24 cellular contexts compared by ENCODE assay signal in the genomic region with DNA sequence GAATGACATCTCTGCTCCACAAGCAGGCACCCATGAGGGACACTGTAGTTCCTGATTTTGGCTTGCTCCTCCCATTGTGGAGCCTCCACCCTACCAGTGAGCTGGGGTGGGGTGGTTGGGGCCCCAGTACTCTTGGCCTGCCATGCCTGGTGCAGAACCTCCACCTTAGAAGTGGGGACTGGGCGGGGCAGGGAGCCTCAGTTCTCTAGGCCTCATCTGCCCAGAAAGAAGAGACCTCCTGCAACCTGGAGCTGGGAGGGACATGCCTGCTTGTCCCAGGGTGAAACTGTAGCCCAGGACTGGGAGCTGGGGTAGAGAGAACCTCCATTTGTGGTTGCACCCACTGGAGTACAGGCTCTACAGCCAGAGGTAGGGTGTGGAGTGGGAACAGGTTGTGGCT. TPM values are rescaled to one million over a fixed set of nuclear protein-coding genes. Genes with fewer than 3 reads are reported as not detected.
DNase-seq lines count a peak whose midpoint lies in the region; ATAC-seq, FAIRE-seq and TF ChIP-seq lines count a peak whose summit lies in the region.
"Had no signal": no experiment of that assay in that cellular context is flagged by ENCODE, and none has a peak within 500 bp of the region (broad histone marks: within the 10 kb centered on the region; RNA-seq: fewer than 3 reads in every experiment).

No MANE protein-coding gene starts in this region.

- no peak overlapping the region for H3K27ac Mint-ChIP-seq in activated T-helper 17 cell treated with anti-CD3 and anti-CD28 coated beads, Interleukin-2, amount 50 U/mL, for 72 hours
- H3K27ac Mint-ChIP-seq: CD4-positive, alpha-beta T cell had no signal

- H4K20me1 ChIP-seq in HepG2 (ENCODE audit: insufficient read depth, low read length): no peaks in the 10 kb centered on the region
- H4K20me1 ChIP-seq: BLaER1 had no signal

- H3K36me3 ChIP-seq in right lobe of liver (no peaks in the 10 kb centered on the region), HepG2 (replicated peaks in 1 of 2; ENCODE audit: control insufficient read depth in 1 of 2, insufficient read depth in 2 of 2, low read length in 2 of 2) (no peaks in the 10 kb centered on the region)
- H3K36me3 ChIP-seq: BLaER1, SJCRH30 had no signal

- no peak overlapping the region for H2AFZ ChIP-seq in HepG2 (ENCODE audit: low read length)

- in situ Hi-C loops in HepG2 (cut with HindIII; ENCODE audit: extremely low pct_ligation_motif_present, low pct_unique_long_range_greater_than_20kb): loop anchor here (25.0 kb wide), 1 partner anchor 415 kb away; no protein-coding TSS in a partner anchor

- no peak overlapping the region for H3K27ac ChIP-seq in right lobe of liver
- H3K27ac ChIP-seq in HepG2 (ENCODE audit: extremely low read length, insufficient read depth, low read length): no peak overlapping the region
- H3K27ac ChIP-seq: 22Rv1, BLaER1, RWPE1, SJCRH30 had no signal

- H3K9ac ChIP-seq in HepG2 (ENCODE audit: insufficient read depth, low read depth, low read length): no peak overlapping the region
- H3K9ac ChIP-seq: BLaER1 had no signal

- TF ChIP-seq POLR2A in right lobe of liver (IDR thresholded peaks at IDR 0.05) (no peak), HepG2 (IDR thresholded peaks at IDR 0.05; ENCODE audit: insufficient read depth in 1 of 2, low read depth in 2 of 2, low read length in 2 of 2) (no peak)

- TF ChIP-seq CTCF in right lobe of liver (IDR thresholded peaks at IDR 0.05): no peak
- no peak for TF ChIP-seq CTCF in HepG2 (CRISPR knock-in tag; IDR thresholded peaks at IDR 0.05)

- H3K27me3 Mint-ChIP-seq in activated T-helper 17 cell treated with anti-CD3 and anti-CD28 coated beads, Interleukin-2, amount 50 U/mL, for 72 hours: no peaks in the 10 kb centered on the region

- TF ChIP-seq RAD21 in HepG2 (CRISPR knock-in tag; IDR thresholded peaks at IDR 0.05): no peak

- peak; percentile 17 for DNase-seq in activated CD4-positive, CD25-positive, alpha-beta regulatory T cell treated with anti-CD3 and anti-CD28 coated beads, Interleukin-2, amount 50 U/mL, for 72 hours
- no peak for DNase-seq in activated CD4-positive, CD25-positive, alpha-beta regulatory T cell (lab: John Stamatoyannopoulos, UW)
- DNase-seq in right lobe of liver (peak; percentile 2 to 29 (median 21)), HepG2 (ENCODE audit: low spot score) (no peak), mesenteric fat pad (ENCODE audit: low spot score) (peak; percentile 64), islet precursor cell (no peak), amniotic stem cell (lab: John Stamatoyannopoulos, UW) (no peak)
- DNase-seq: ACHN; CD4-positive, alpha-beta T cell; COR-L47; DMS79; Karpas-422; NCI-H1048; NCI-H1417 treated with DMSO at 0.1 percent for 48 hours; NCI-H187 treated with DMSO at 0.1 percent for 48 hours; NCI-H2227 treated with DMSO at 0.1 percent for 48 hours; NCI-H510A; NCI-H748 treated with DMSO at 0.1 percent for 48 hours; SJCRH30 had no signal

- no TSS peak for BruUV-seq in HepG2 (replicated peaks; lab: Mats Ljungman, UMichigan)

- H3K4me1 ChIP-seq in right lobe of liver: no peaks in the 10 kb centered on the region
- H3K4me1 ChIP-seq in HepG2 (ENCODE audit: insufficient read depth, low read length): no peaks in the 10 kb centered on the region
- H3K4me1 ChIP-seq: BLaER1, SJCRH30 had no signal

- H3K4me1 Mint-ChIP-seq in activated T-helper 17 cell treated with anti-CD3 and anti-CD28 coated beads, Interleukin-2, amount 50 U/mL, for 72 hours: no peaks in the 10 kb centered on the region

- no peaks in the 10 kb centered on the region for H3K9me3 ChIP-seq in right lobe of liver
- H3K9me3 ChIP-seq in HepG2 (ENCODE audit: low read length): no peaks in the 10 kb centered on the region
- H3K9me3 ChIP-seq: BLaER1, SJCRH30 had no signal

- no CpG with 5 or more reads among the region's 1 CpG for WGBS in right lobe of liver (ENCODE audit: insufficient coverage, low coverage, low lambda C conversion rate, missing lambda C conversion rate)
- WGBS in HepG2 (ENCODE audit: low lambda C conversion rate): no CpG with 5 or more reads among the region's 1 CpG

- CTCF ChIA-PET in HepG2 (lab: Yijun Ruan, JAX; ENCODE audit: low intra/inter-chr PET ratio, low total read pairs): no interaction called here

- TF ChIP-seq EP300 in HepG2 (IDR thresholded peaks at IDR 0.05; ENCODE audit: low read depth in 2 of 2, low read length in 2 of 2) (no peak), HepG2 (CRISPR knock-in tag; IDR thresholded peaks at IDR 0.05; ENCODE audit: borderline replicate concordance) (no peak)

- H3K9me3 Mint-ChIP-seq in activated T-helper 17 cell treated with anti-CD3 and anti-CD28 coated beads, Interleukin-2, amount 50 U/mL, for 72 hours: no peaks in the 10 kb centered on the region
- H3K9me3 Mint-ChIP-seq: CD4-positive, alpha-beta T cell had no signal

- no peak overlapping the region for H3K4me3 Mint-ChIP-seq in activated T-helper 17 cell treated with anti-CD3 and anti-CD28 coated beads, Interleukin-2, amount 50 U/mL, for 72 hours
- H3K4me3 Mint-ChIP-seq: CD4-positive, alpha-beta T cell had no signal

- FAIRE-seq in HepG2 (lab: Jason Lieb, UNC): no peak
- FAIRE-seq: H54 had no signal

- no peaks in the 10 kb centered on the region for H3K36me3 Mint-ChIP-seq in activated T-helper 17 cell treated with anti-CD3 and anti-CD28 coated beads, Interleukin-2, amount 50 U/mL, for 72 hours (ENCODE audit: low read depth)

- H3K4me2 ChIP-seq in HepG2 (ENCODE audit: low read depth, low read length): no peak overlapping the region
- H3K4me2 ChIP-seq: BLaER1 had no signal

- no peaks in the 10 kb centered on the region for H3K27me3 ChIP-seq in right lobe of liver
- H3K27me3 ChIP-seq in HepG2 (ENCODE audit: control insufficient read depth in 1 of 2, insufficient read depth in 2 of 2, low read length in 2 of 2): peaks cover 0 to 6% of the 10 kb centered on the region in 2 experiments; a peak in 2 of 5 replicates
- H3K27me3 ChIP-seq: BLaER1 had no signal

- intact Hi-C loops in right lobe of liver (cut with DNase I) (no loop called here), HepG2 (cut with micrococcal nuclease; ENCODE audit: unreplicated experiment) (no loop called here)

- ATAC-seq in right lobe of liver (no peak), HepG2 (no peak)
- ATAC-seq in activated T-helper 17 cell treated with anti-CD3 and anti-CD28 coated beads, Interleukin-2, amount 50 U/mL, for 72 hours (replicated peaks): no peak

- H3K4me3 ChIP-seq in right lobe of liver: no peak overlapping the region
- no peak overlapping the region for H3K4me3 ChIP-seq in HepG2 (replicated peaks in 1 of 3; ENCODE audit: insufficient read depth in 1 of 3, low read depth in 2 of 3, low read length in 3 of 3)
- H3K4me3 ChIP-seq: BLaER1, SJCRH30 had no signal

- H3K79me2 ChIP-seq in HepG2 (ENCODE audit: insufficient read depth, low read length): no peaks in the 10 kb centered on the region

- POLR2A ChIA-PET in HepG2 (lab: Yijun Ruan, JAX): no interaction called here

TF ChIP-seq in HepG2, 621 proteins besides CTCF, POLR2A, EP300 and RAD21 (continues in another document):
- TF ChIP-seq ELK4 (CRISPR knock-in tag; IDR thresholded peaks at IDR 0.05; ENCODE audit: borderline replicate concordance) (no peak), SNRNP70 (IDR thresholded peaks at IDR 0.05; ENCODE audit: low read depth, low read length) (no peak), MTF2 (CRISPR knock-in tag; IDR thresholded peaks at IDR 0.05; ENCODE audit: borderline replicate concordance) (no peak), SRY (CRISPR knock-in tag; IDR thresholded peaks at IDR 0.05) (no peak), MYC (CRISPR knock-in tag; IDR thresholded peaks at IDR 0.05; ENCODE audit: borderline replicate concordance) (no peak)

RNA-seq across cellular contexts. Expression of gene RAMP3, which starts 14.4 kb away (rescaled TPM):
- total RNA-seq in right lobe of liver (10 to 100 TPM in 4 of 6 experiments, 1 to 10 TPM in 2; 3.6 to 25.9 (median 23.4) TPM), HepG2 (2016; rRNA removed; fragmentation: Illumina TruSeq; extraction: Trizol) (not detected in 2 replicates), mesenteric fat pad (49.2 TPM)
- total RNA-seq in HepG2 (2016; cell fraction: cytosol; rRNA removed; fragmentation: Illumina TruSeq; extraction: Trizol; ENCODE audit: low read depth): not detected in 2 replicates
- total RNA-seq in HepG2 (2016; cell fraction: insoluble cytoplasmic fraction; rRNA removed; fragmentation: Illumina TruSeq; extraction: Trizol): not detected in 2 replicates
- total RNA-seq in HepG2 (2016; cell fraction: membrane; rRNA removed; fragmentation: Illumina TruSeq; extraction: Trizol): not detected in 2 replicates
- not detected in 2 replicates for total RNA-seq in HepG2 (2016; cell fraction: nucleus; rRNA removed; fragmentation: Illumina TruSeq; extraction: Trizol)
- not detected in 2 replicates for polyA plus RNA-seq in HepG2 (2011; rRNA removed)
- polyA plus RNA-seq in HepG2 (2011; cell fraction: cytosol; rRNA removed): not detected in 2 replicates
- polyA plus RNA-seq in HepG2 (2011; cell fraction: nucleus; rRNA removed): not detected in 2 replicates
- not detected in 2 replicates for polyA plus RNA-seq in HepG2 (2012)
- not detected in 2 replicates for polyA plus RNA-seq in HepG2 (2016; cell fraction: cytosol; fragmentation: Illumina TruSeq; extraction: Trizol; ENCODE audit: low read depth)
- polyA plus RNA-seq in HepG2 (2016; cell fraction: insoluble cytoplasmic fraction; fragmentation: Illumina TruSeq; extraction: Trizol; ENCODE audit: low read depth): not detected in 2 replicates
- polyA plus RNA-seq in HepG2 (2016; cell fraction: membrane; fragmentation: Illumina TruSeq; extraction: Trizol; ENCODE audit: low read depth): not detected in 2 replicates
- polyA plus RNA-seq in HepG2 (2016; cell fraction: nucleus; fragmentation: Illumina TruSeq; extraction: Trizol; ENCODE audit: insufficient read depth, low read depth): not detected in 2 replicates
- polyA minus RNA-seq in HepG2 (2011; rRNA and poly(A)+ RNA removed; ENCODE audit: low replicate concordance): not detected in 2 replicates
- not detected in 2 replicates for polyA minus RNA-seq in HepG2 (2011; cell fraction: cytosol; rRNA and poly(A)+ RNA removed)
- not detected in 2 replicates for polyA minus RNA-seq in HepG2 (2011; cell fraction: nucleus; rRNA and poly(A)+ RNA removed)
- total RNA-seq in activated T-helper 17 cell treated with anti-CD3 and anti-CD28 coated beads, Interleukin-2, amount 50 U/mL, for 72 hours: not detected
- total RNA-seq: CD4-positive, alpha-beta T cell; SJCRH30 had no signal

Comparison
In these comparisons a context has a peak if more than half of its experiments do, and no peak if none do; other contexts are left out.
1. DNase-seq: peak in activated CD4-positive, CD25-positive, alpha-beta regulatory T cell treated with anti-CD3 and anti-CD28 coated beads, Interleukin-2, amount 50 U/mL, for 72 hours (single experiment), right lobe of liver (3 of 3) and mesenteric fat pad (single experiment); none in activated CD4-positive, CD25-positive, alpha-beta regulatory T cell (0 of 4), HepG2 (single experiment), islet precursor cell (single experiment) and amniotic stem cell (single experiment).
2. RNA of gene RAMP3, which starts 14.4 kb away (total RNA-seq): 49.2 TPM in mesenteric fat pad (single experiment) and 3.6 to 25.9 TPM in right lobe of liver; not detected in HepG2 and not detected in activated T-helper 17 cell treated with anti-CD3 and anti-CD28 coated beads, Interleukin-2, amount 50 U/mL, for 72 hours; every median in the first group is over 4 times any median in the second.